Comparison of ENCODE assay signal across 8 cellular contexts in the genomic region with DNA sequence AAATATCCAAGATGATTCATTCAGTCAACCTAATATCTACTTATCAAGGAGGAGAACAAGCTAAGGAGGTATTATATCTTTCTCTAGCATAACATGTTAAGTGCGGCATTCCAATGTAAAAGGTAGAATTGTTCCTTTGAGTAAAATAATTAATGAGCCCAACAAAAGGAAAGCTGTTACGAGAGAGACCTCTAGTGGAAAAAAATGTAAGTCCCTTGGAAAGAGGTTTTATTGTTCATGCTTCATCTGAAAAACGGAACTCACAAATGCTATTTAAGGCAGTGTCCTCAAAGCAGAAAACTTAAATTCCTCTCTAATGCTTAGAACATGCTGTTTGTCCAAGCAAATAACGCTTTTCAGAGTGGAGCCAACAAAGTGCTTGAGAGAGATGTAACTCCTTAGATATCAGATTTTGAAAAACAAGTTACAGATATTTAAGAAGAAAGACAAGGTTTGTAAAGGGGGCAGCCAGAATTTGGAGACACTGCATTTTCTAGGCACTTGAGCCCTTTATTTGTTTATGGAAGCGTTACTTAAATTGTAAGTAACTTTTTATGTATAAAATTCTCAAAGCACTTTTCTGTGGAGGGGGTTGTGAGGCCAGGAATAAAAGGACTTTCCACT.
A peak's percentile ranks its signal among the peaks of the same experiment; 100 is the strongest.
DNase-seq lines count a peak whose midpoint lies in the region; ATAC-seq and TF ChIP-seq lines count a peak whose summit lies in the region.

No MANE protein-coding gene starts in this region.

- no peaks in the 10 kb centered on the region for H3K36me3 ChIP-seq in liver (ENCODE audit: control insufficient read depth in 4 of 4, insufficient read depth in 3 of 4, low read depth in 1 of 4, low read length in 3 of 4)

- DNase-seq in ELF-1 (ENCODE audit: low read depth, low spot score) (peak; percentile 9), HCEC 1CT (peak; percentile 42), NCI-H2171 treated with DMSO at 0.1 percent for 48 hours (lab: John Stamatoyannopoulos, UW) (peak; percentile 73), astrocyte of the hippocampus (ENCODE audit: low read depth, low spot score) (peak; percentile 59)
- DNase-seq in activated CD4-positive, alpha-beta T cell treated with anti-CD3 and anti-CD28 coated beads, Interleukin-2, amount 50 U/mL, for 1 hour, result no peak
- DNase-seq in NK-92 treated with Interleukin-12 subunit alpha and Interleukin-12 subunit beta, amount 100 ng/mL, for 24 hours (lab: John Stamatoyannopoulos, UW), result no peak

- H3K9me3 ChIP-seq in liver (ENCODE audit: control insufficient read depth in 4 of 4, low read length in 3 of 4), result no peaks in the 10 kb centered on the region

- H3K9ac ChIP-seq in liver (ENCODE audit: low read depth in 1 of 2, low read length in 2 of 2), result no peak overlapping the region

- H3K4me1 ChIP-seq in liver (ENCODE audit: control insufficient read depth in 4 of 4, insufficient read depth in 4 of 4, low read length in 3 of 4), result peaks cover 0 to 3% (median 1%) of the 10 kb centered on the region in 4 donors

- peaks cover 0 to 6% (median 0%) of the 10 kb centered on the region in 4 donors for H3K27me3 ChIP-seq in liver (ENCODE audit: control insufficient read depth in 4 of 4, insufficient read depth in 4 of 4, low read length in 3 of 4)

- peak; percentile 76 to 81 for TF ChIP-seq RAD21 in liver (IDR thresholded peaks at IDR 0.05)

- TF ChIP-seq CTCF in liver (IDR thresholded peaks at IDR 0.05; ENCODE audit: low read depth, low read length, missing input control), result peak; percentile 43

- H3K4me3 ChIP-seq in liver (ENCODE audit: low read depth in 1 of 3, low read length in 3 of 3), result no peak overlapping the region

- 5% methylated on average over 5 of the region's 5 CpGs for WGBS in liver

- ATAC-seq in GM18870 (IDR thresholded peaks at IDR 0.05; ENCODE audit: unreplicated experiment), result no peak

- H3K27ac ChIP-seq in liver (ENCODE audit: low read depth in 1 of 2, low read length in 2 of 2), result no peak overlapping the region

TF ChIP-seq in liver, 16 proteins besides CTCF, POLR2A, EP300 and RAD21:
- TF ChIP-seq ATF3 (IDR thresholded peaks at IDR 0.05) (no peak), GABPA (IDR thresholded peaks at IDR 0.05 in 1 of 2, conservative IDR thresholded peaks at IDR 0.05 in 1 of 2) (no peak), RXRA (IDR thresholded peaks at IDR 0.05) (peak in 1 of 2 donors; percentile 21), SP1 (IDR thresholded peaks at IDR 0.05) (no peak)
- TF ChIP-seq, protein P1, sequence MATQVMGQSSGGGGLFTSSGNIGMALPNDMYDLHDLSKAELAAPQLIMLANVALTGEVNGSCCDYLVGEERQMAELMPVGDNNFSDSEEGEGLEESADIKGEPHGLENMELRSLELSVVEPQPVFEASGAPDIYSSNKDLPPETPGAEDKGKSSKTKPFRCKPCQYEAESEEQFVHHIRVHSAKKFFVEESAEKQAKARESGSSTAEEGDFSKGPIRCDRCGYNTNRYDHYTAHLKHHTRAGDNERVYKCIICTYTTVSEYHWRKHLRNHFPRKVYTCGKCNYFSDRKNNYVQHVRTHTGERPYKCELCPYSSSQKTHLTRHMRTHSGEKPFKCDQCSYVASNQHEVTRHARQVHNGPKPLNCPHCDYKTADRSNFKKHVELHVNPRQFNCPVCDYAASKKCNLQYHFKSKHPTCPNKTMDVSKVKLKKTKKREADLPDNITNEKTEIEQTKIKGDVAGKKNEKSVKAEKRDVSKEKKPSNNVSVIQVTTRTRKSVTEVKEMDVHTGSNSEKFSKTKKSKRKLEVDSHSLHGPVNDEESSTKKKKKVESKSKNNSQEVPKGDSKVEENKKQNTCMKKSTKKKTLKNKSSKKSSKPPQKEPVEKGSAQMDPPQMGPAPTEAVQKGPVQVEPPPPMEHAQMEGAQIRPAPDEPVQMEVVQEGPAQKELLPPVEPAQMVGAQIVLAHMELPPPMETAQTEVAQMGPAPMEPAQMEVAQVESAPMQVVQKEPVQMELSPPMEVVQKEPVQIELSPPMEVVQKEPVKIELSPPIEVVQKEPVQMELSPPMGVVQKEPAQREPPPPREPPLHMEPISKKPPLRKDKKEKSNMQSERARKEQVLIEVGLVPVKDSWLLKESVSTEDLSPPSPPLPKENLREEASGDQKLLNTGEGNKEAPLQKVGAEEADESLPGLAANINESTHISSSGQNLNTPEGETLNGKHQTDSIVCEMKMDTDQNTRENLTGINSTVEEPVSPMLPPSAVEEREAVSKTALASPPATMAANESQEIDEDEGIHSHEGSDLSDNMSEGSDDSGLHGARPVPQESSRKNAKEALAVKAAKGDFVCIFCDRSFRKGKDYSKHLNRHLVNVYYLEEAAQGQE (IDR thresholded peaks at IDR 0.05), result no peak

Comparison
In these comparisons a context has a peak if more than half of its experiments do, and no peak if none do; other contexts are left out.
1. DNase-seq: peak in ELF-1 (single experiment), HCEC 1CT (single experiment), NCI-H2171 treated with DMSO at 0.1 percent for 48 hours (single experiment) and astrocyte of the hippocampus (single experiment); none in activated CD4-positive, alpha-beta T cell treated with anti-CD3 and anti-CD28 coated beads, Interleukin-2, amount 50 U/mL, for 1 hour (single experiment) and NK-92 treated with Interleukin-12 subunit alpha and Interleukin-12 subunit beta, amount 100 ng/mL, for 24 hours (single experiment).